ENCODE assay signal across 2 cellular contexts in genomic region chr1:32716312-32717126, GRCh38.
TF ChIP-seq lines count a peak whose summit lies in the region.

No MANE protein-coding gene starts in this region.

TF ChIP-seq in GM12878, 131 proteins besides CTCF, POLR2A, EP300 and RAD21 (continued from another document):
- TF ChIP-seq BCL3 (IDR thresholded peaks at IDR 0.05; ENCODE audit: borderline replicate concordance, insufficient read depth, low read depth, low read length, poor library complexity, severe bottlenecking) (no peak), NFXL1 (IDR thresholded peaks at IDR 0.05; ENCODE audit: borderline replicate concordance) (no peak), LARP7 (IDR thresholded peaks at IDR 0.05) (no peak), CHD2 (IDR thresholded peaks at IDR 0.05; ENCODE audit: borderline replicate concordance, low read depth, low read length) (0 out of 2 replicates have a peak, but pooled peaks have one; percentile 57), IKZF1 (conservative IDR thresholded peaks at IDR 0.05) (0 out of 2 replicates have a peak, but pooled peaks have one; percentile 25), PRDM15 (CRISPR knock-in tag; IDR thresholded peaks at IDR 0.05) (no peak), MEF2B (IDR thresholded peaks at IDR 0.05; ENCODE audit: partially characterized antibody, poor library complexity, severe bottlenecking) (no peak), HDAC6 (IDR thresholded peaks at IDR 0.05; ENCODE audit: unreplicated experiment) (no peak), CREB1 (IDR thresholded peaks at IDR 0.05; ENCODE audit: low read depth) (no peak), HCFC1 (IDR thresholded peaks at IDR 0.05; ENCODE audit: low read length) (no peak), BRCA1 (IDR thresholded peaks at IDR 0.05; ENCODE audit: low read depth, low read length) (no peak), GABPA (IDR thresholded peaks at IDR 0.05; ENCODE audit: low read depth) (no peak), KAT2A (conservative IDR thresholded peaks at IDR 0.05; ENCODE audit: control insufficient read depth, low read depth, low read length) (no peak)

TF ChIP-seq in liver, 16 proteins besides CTCF, POLR2A, EP300 and RAD21 (continued from another document):
- TF ChIP-seq ZBTB33 (IDR thresholded peaks at IDR 0.05) (no peak), REST (IDR thresholded peaks at IDR 0.05) (peak; percentile 64), JUND (IDR thresholded peaks at IDR 0.05) (no peak), FOXA1 (IDR thresholded peaks at IDR 0.05) (no peak), NR2F2 (IDR thresholded peaks at IDR 0.05) (no peak), HNF4G (IDR thresholded peaks at IDR 0.05) (no peak), FOXA2 (IDR thresholded peaks at IDR 0.05) (no peak), EGR1 (IDR thresholded peaks at IDR 0.05; ENCODE audit: low read depth in 2 of 2) (no peak), SP1 (IDR thresholded peaks at IDR 0.05) (peak; percentile 67), HNF4A (conservative IDR thresholded peaks at IDR 0.05) (peak; percentile 44 to 62), ATF3 (IDR thresholded peaks at IDR 0.05) (no peak), GABPA (IDR thresholded peaks at IDR 0.05 in 1 of 2, conservative IDR thresholded peaks at IDR 0.05 in 1 of 2) (peak in 1 of 2 donors; percentile 48), YY1 (IDR thresholded peaks at IDR 0.05) (peak; percentile 63), MAX (IDR thresholded peaks at IDR 0.05) (no peak)
